Comparison of ENCODE assay signal across 6 cellular contexts in the genomic region with DNA sequence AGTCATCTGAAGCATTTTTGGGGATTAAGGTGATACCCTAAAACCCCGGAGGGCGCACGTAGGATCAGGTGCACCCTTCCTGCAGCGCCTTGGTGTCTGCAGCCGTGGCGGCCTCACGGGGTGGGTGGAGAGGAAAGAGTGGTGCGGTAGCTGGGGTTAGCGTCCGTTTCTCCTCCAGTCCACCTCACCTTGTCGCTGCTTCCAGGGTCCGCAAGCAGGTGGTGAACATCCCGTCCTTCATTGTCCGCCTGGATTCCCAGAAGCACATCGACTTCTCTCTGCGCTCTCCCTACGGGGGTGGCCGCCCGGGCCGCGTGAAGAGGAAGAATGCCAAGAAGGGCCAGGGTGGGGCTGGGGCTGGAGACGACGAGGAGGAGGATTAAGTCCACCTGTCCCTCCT. TPM values are rescaled to one million over a fixed set of nuclear protein-coding genes. Genes with fewer than 3 reads are reported as not detected.
DNase-seq lines count a peak whose midpoint lies in the region; ATAC-seq, FAIRE-seq and TF ChIP-seq lines count a peak whose summit lies in the region.
"Not testable (repeated sequence)": the region's sequence is repeated elsewhere in the genome, so short reads cannot be mapped to it uniquely, and the experiment has no call there.

No MANE protein-coding gene starts in this region.

- POLR2A ChIA-PET in A549 (lab: Yijun Ruan, JAX), result interaction anchor here (5.0 kb wide), 1 partner anchor 17 kb away, joined by 55 read pairs; the partner anchor contains the start of genes MBOAT7 and TSEN34
- POLR2A ChIA-PET in RWPE1 (lab: Yijun Ruan, JAX; ENCODE audit: low non-redundant PET), result not testable (repeated sequence)

- H3K27me3 ChIP-seq in right lobe of liver, gastrocnemius medialis: not testable (repeated sequence)

- not testable (repeated sequence) for H3K9me3 ChIP-seq in A549, right lobe of liver, gastrocnemius medialis

- peaks cover 80% of the 10 kb centered on the region for H3K36me3 Mint-ChIP-seq in activated naive CD4-positive, alpha-beta T cell treated with anti-CD3 and anti-CD28 coated beads for 36 hours (ENCODE audit: low read depth)
- H3K36me3 Mint-ChIP-seq in dendritic cell treated with granulocyte-macrophage colony-stimulating factor and Interleukin-4, amounts not matched to agents 40 ng/mL and 50 ng/mL, for 4 days (ENCODE audit: low read depth), result peaks cover 82% of the 10 kb centered on the region

- intact Hi-C loops in activated naive CD4-positive, alpha-beta T cell treated with anti-CD3 and anti-CD28 coated beads for 36 hours (cut with micrococcal nuclease), result loop anchor here (5.0 kb wide), 1 partner anchor 340 kb away; the partner anchor contains the start of gene MYADM
- intact Hi-C loops in dendritic cell treated with granulocyte-macrophage colony-stimulating factor and Interleukin-4, amounts not matched to agents 40 ng/mL and 50 ng/mL, for 4 days (cut with micrococcal nuclease), result loop anchor here (5.0 to 10.0 kb wide), 3 partner anchors 40 to 178 kb away; no protein-coding TSS in a partner anchor
- intact Hi-C loops in right lobe of liver (cut with DNase I), result not testable (repeated sequence)
- intact Hi-C loops in gastrocnemius medialis (cut with DNase I; ENCODE audit: low total_unique reads), result loop anchor here (10.0 kb wide), 1 partner anchor 1398 kb away; the partner anchor contains the start of genes ZNF524 and ZNF865

- not testable (repeated sequence) for H3K27me3 Mint-ChIP-seq in activated naive CD4-positive, alpha-beta T cell treated with anti-CD3 and anti-CD28 coated beads for 36 hours (ENCODE audit: low read depth); dendritic cell treated with granulocyte-macrophage colony-stimulating factor and Interleukin-4, amounts not matched to agents 40 ng/mL and 50 ng/mL, for 4 days

- 90% methylated on average over 23 of the region's 23 CpGs for WGBS in A549 (ENCODE audit: missing lambda C conversion rate)
- 73% methylated on average over 19 of the region's 23 CpGs for WGBS in right lobe of liver (ENCODE audit: insufficient coverage, low coverage, low lambda C conversion rate, missing lambda C conversion rate)

- peaks cover 91% of the 10 kb centered on the region for H3K4me1 Mint-ChIP-seq in activated naive CD4-positive, alpha-beta T cell treated with anti-CD3 and anti-CD28 coated beads for 36 hours (ENCODE audit: low read depth)
- H3K4me1 Mint-ChIP-seq in dendritic cell treated with granulocyte-macrophage colony-stimulating factor and Interleukin-4, amounts not matched to agents 40 ng/mL and 50 ng/mL, for 4 days (ENCODE audit: low read depth), result peaks cover 99% of the 10 kb centered on the region

- DNase-seq in A549 (ENCODE audit: low read depth in 1 of 2, low spot score in 1 of 2); RWPE1 (ENCODE audit: low spot score); activated naive CD4-positive, alpha-beta T cell treated with anti-CD3 and anti-CD28 coated beads for 36 hours; gastrocnemius medialis: not testable (repeated sequence)
- DNase-seq in right lobe of liver, result peak in 1 of 3 donors; percentile 37

- H3K4me1 ChIP-seq in A549, result peaks cover 92% of the 10 kb centered on the region
- H3K4me1 ChIP-seq in right lobe of liver, result peaks cover 0 to 90% (median 51%) of the 10 kb centered on the region in 4 donors
- peaks cover 65 to 75% of the 10 kb centered on the region in 2 donors for H3K4me1 ChIP-seq in gastrocnemius medialis

- TF ChIP-seq POLR2A in A549 (IDR thresholded peaks at IDR 0.05; ENCODE audit: low read length); right lobe of liver (IDR thresholded peaks at IDR 0.05); gastrocnemius medialis (IDR thresholded peaks at IDR 0.05): not testable (repeated sequence)

- H3K4me3 Mint-ChIP-seq in activated naive CD4-positive, alpha-beta T cell treated with anti-CD3 and anti-CD28 coated beads for 36 hours, result peak overlapping the region; percentile 49
- peak overlapping the region; percentile 74 for H3K4me3 Mint-ChIP-seq in dendritic cell treated with granulocyte-macrophage colony-stimulating factor and Interleukin-4, amounts not matched to agents 40 ng/mL and 50 ng/mL, for 4 days

- in situ Hi-C loops in gastrocnemius medialis (cut with MboI; ENCODE audit: low sequenced_read_pairs in 4 of 4), result loop anchor here in 1 of 4 donors (10.0 kb wide), 1 partner anchor 248 kb away; no protein-coding TSS in a partner anchor

- TF ChIP-seq CTCF in A549 (IDR thresholded peaks at IDR 0.05); RWPE1 (conservative IDR thresholded peaks at IDR 0.05; ENCODE audit: low read depth); right lobe of liver (IDR thresholded peaks at IDR 0.05); gastrocnemius medialis (IDR thresholded peaks at IDR 0.05 in 4 of 5, conservative IDR thresholded peaks at IDR 0.05 in 1 of 5): not testable (repeated sequence)

- peak overlapping the region; percentile 85 for H3K27ac Mint-ChIP-seq in activated naive CD4-positive, alpha-beta T cell treated with anti-CD3 and anti-CD28 coated beads for 36 hours
- H3K27ac Mint-ChIP-seq in dendritic cell treated with granulocyte-macrophage colony-stimulating factor and Interleukin-4, amounts not matched to agents 40 ng/mL and 50 ng/mL, for 4 days, result peak overlapping the region; percentile 94

- H3K9me3 Mint-ChIP-seq in activated naive CD4-positive, alpha-beta T cell treated with anti-CD3 and anti-CD28 coated beads for 36 hours; dendritic cell treated with granulocyte-macrophage colony-stimulating factor and Interleukin-4, amounts not matched to agents 40 ng/mL and 50 ng/mL, for 4 days: not testable (repeated sequence)

- H3K4me3 ChIP-seq in A549, right lobe of liver, gastrocnemius medialis: not testable (repeated sequence)

- not testable (repeated sequence) for ATAC-seq in A549, right lobe of liver, gastrocnemius medialis

- not testable (repeated sequence) for TF ChIP-seq RAD21 in A549 (conservative IDR thresholded peaks at IDR 0.05 in 1 of 2, IDR thresholded peaks at IDR 0.05 in 1 of 2)

- H3K36me3 ChIP-seq in right lobe of liver (peaks cover 16 to 58% (median 33%) of the 10 kb centered on the region in 4 donors), gastrocnemius medialis (peaks cover 0 to 59% of the 10 kb centered on the region in 2 donors)

- peak overlapping the region; percentile 93 for H3K4me2 ChIP-seq in A549

- CTCF ChIA-PET in A549 (lab: Yijun Ruan, JAX), result interaction anchor here (0.9 to 2.6 kb wide), 3 partner anchors 12 to 39 kb away, joined by 4 to 9 read pairs (median 8); no protein-coding TSS in a partner anchor
- CTCF ChIA-PET in RWPE1 (lab: Yijun Ruan, JAX), result not testable (repeated sequence)
- CTCF ChIA-PET in activated naive CD4-positive, alpha-beta T cell treated with anti-CD3 and anti-CD28 coated beads for 36 hours (lab: Charles Lee), result interaction anchor here (1.3 to 1.7 kb wide), 3 partner anchors 17 to 59 kb away, joined by 3 to 7 read pairs (median 5); no protein-coding TSS in a partner anchor

- not testable (repeated sequence) for H3K27ac ChIP-seq in A549
- H3K27ac ChIP-seq in RWPE1 (peak overlapping the region; percentile 85), right lobe of liver (peak overlapping the region; percentile 78 to 98 (median 86)), gastrocnemius medialis (peak overlapping the region; percentile 74 to 95 (median 86))

- not testable (repeated sequence) for TF ChIP-seq EP300 in A549 (IDR thresholded peaks at IDR 0.05)

- not testable (repeated sequence) for FAIRE-seq in A549 (lab: Jason Lieb, UNC)

RNA-seq across cellular contexts. Expression of gene RPS9, which starts 6.5 kb away (rescaled TPM):
- polyA plus RNA-seq in A549 (2011; rRNA removed) (1,440 and 1,504 TPM in 2 replicates), A549 (2017; fragmentation: RNase III; extraction: RNeasy Plus Mini Kit Qiagen cat#74134 plus additional on column Dnase treatment) (1,990 to 2,154 TPM (median 2,057 TPM) in 3 replicates)
- 3,796 and 3,897 TPM in 2 replicates for polyA plus RNA-seq in A549 (2012; cell fraction: cytosol; rRNA removed)
- 2,499 and 2,687 TPM in 2 replicates for polyA plus RNA-seq in A549 (2012; cell fraction: nucleus; rRNA removed)
- polyA minus RNA-seq in A549 (2011; rRNA and poly(A)+ RNA removed), result 521 and 525 TPM in 2 replicates
- 1,000 to 10,000 TPM; 1,883 to 1,912 TPM for total RNA-seq in activated naive CD4-positive, alpha-beta T cell treated with anti-CD3 and anti-CD28 coated beads for 36 hours
- total RNA-seq in right lobe of liver (100 to 1,000 TPM; 399 to 706 (median 486) TPM), gastrocnemius medialis (1,000 to 10,000 TPM; 1,002 to 1,381 (median 1,253) TPM)

RNA-seq across cellular contexts. Expression of gene LILRB3, which starts 15.6 kb away (rescaled TPM):
- polyA plus RNA-seq in A549 (2011; rRNA removed) (not detected in 2 replicates), A549 (2017; fragmentation: RNase III; extraction: RNeasy Plus Mini Kit Qiagen cat#74134 plus additional on column Dnase treatment) (not detected in 3 replicates)
- not detected in 2 replicates for polyA plus RNA-seq in A549 (2012; cell fraction: cytosol; rRNA removed)
- polyA plus RNA-seq in A549 (2012; cell fraction: nucleus; rRNA removed), result not detected in 2 replicates
- polyA minus RNA-seq in A549 (2011; rRNA and poly(A)+ RNA removed), result not detected in 2 replicates
- total RNA-seq in activated naive CD4-positive, alpha-beta T cell treated with anti-CD3 and anti-CD28 coated beads for 36 hours, result not detected
- total RNA-seq in right lobe of liver (1 to 10 TPM; 1.3 to 8.7 (median 6.2) TPM), gastrocnemius medialis (1 to 10 TPM in 2 of 4 donors, under 1 TPM in 1, not detected in 1; 0.51 to 7.1 (median 3.6) TPM)

RNA-seq across cellular contexts. Expression of gene TSEN34, which starts 16.1 kb away (rescaled TPM):
- polyA plus RNA-seq in A549 (2011; rRNA removed), result 53.4 and 61.1 TPM in 2 replicates
- polyA plus RNA-seq in A549 (2012; cell fraction: cytosol; rRNA removed), result 140 and 185 TPM in 2 replicates
- 146 and 170 TPM in 2 replicates for polyA plus RNA-seq in A549 (2012; cell fraction: nucleus; rRNA removed)
- polyA plus RNA-seq in A549 (2017; fragmentation: RNase III; extraction: RNeasy Plus Mini Kit Qiagen cat#74134 plus additional on column Dnase treatment), result 79.0 to 90.9 TPM (median 87.7 TPM) in 3 replicates
- polyA minus RNA-seq in A549 (2011; rRNA and poly(A)+ RNA removed), result 41.8 and 48.8 TPM in 2 replicates
- 1 to 10 TPM; 8.0 to 8.5 TPM for total RNA-seq in activated naive CD4-positive, alpha-beta T cell treated with anti-CD3 and anti-CD28 coated beads for 36 hours
- total RNA-seq in right lobe of liver, result 10 to 100 TPM; 11.8 to 31.9 (median 17.9) TPM
- 10 to 100 TPM; 40.9 to 48.9 (median 43.9) TPM for total RNA-seq in gastrocnemius medialis

RNA-seq across cellular contexts. Expression of gene MBOAT7, which starts 17.8 kb away (rescaled TPM):
- polyA plus RNA-seq in A549 (2011; rRNA removed) (42.1 and 52.4 TPM in 2 replicates), A549 (2017; fragmentation: RNase III; extraction: RNeasy Plus Mini Kit Qiagen cat#74134 plus additional on column Dnase treatment) (129 to 142 TPM (median 133 TPM) in 3 replicates)
- polyA plus RNA-seq in A549 (2012; cell fraction: cytosol; rRNA removed), result 81.6 and 121 TPM in 2 replicates
- 201 and 292 TPM in 2 replicates for polyA plus RNA-seq in A549 (2012; cell fraction: nucleus; rRNA removed)
- polyA minus RNA-seq in A549 (2011; rRNA and poly(A)+ RNA removed), result 29.0 and 46.8 TPM in 2 replicates
- 10 to 100 TPM; 33.7 to 36.1 TPM for total RNA-seq in activated naive CD4-positive, alpha-beta T cell treated with anti-CD3 and anti-CD28 coated beads for 36 hours
- total RNA-seq in right lobe of liver (10 to 100 TPM; 26.6 to 57.7 (median 32.9) TPM), gastrocnemius medialis (10 to 100 TPM; 11.6 to 36.4 (median 19.3) TPM)

RNA-seq across cellular contexts. Expression of gene TMC4, which starts 34.2 kb away (rescaled TPM):
- polyA plus RNA-seq in A549 (2011; rRNA removed) (0.61 and 0.84 TPM in 2 replicates), A549 (2017; fragmentation: RNase III; extraction: RNeasy Plus Mini Kit Qiagen cat#74134 plus additional on column Dnase treatment) (0.85 to 1.5 TPM (median 1.2 TPM) in 3 replicates)
- polyA plus RNA-seq in A549 (2012; cell fraction: cytosol; rRNA removed), result 0.93 and 1.1 TPM in 2 replicates
- polyA plus RNA-seq in A549 (2012; cell fraction: nucleus; rRNA removed), result 2.6 and 2.9 TPM in 2 replicates
- 0.15 and 0.29 TPM in 2 replicates for polyA minus RNA-seq in A549 (2011; rRNA and poly(A)+ RNA removed)
- total RNA-seq in activated naive CD4-positive, alpha-beta T cell treated with anti-CD3 and anti-CD28 coated beads for 36 hours, result under 1 TPM in 1 of 2 experiments, not detected in 1; 0.24 TPM
- total RNA-seq in right lobe of liver (1 to 10 TPM in 3 of 6 experiments, under 1 TPM in 3; 0.18 to 2.4 (median 1.1) TPM), gastrocnemius medialis (1 to 10 TPM in 1 of 4 donors, under 1 TPM in 1, not detected in 2; 0.87 to 1.6 TPM)
